Comparison of ENCODE assay signal across 6 cellular contexts in genomic region chr17:75130059-75130631, GRCh38. TPM values are rescaled to one million over a fixed set of nuclear protein-coding genes. Genes with fewer than 3 reads are reported as not detected.
A peak's percentile ranks its signal among the peaks of the same experiment; 100 is the strongest.
DNase-seq lines count a peak whose midpoint lies in the region; ATAC-seq and FAIRE-seq lines count a peak whose summit lies in the region.
"Had no signal": no experiment of that assay in that cellular context is flagged by ENCODE, and none has a peak within 500 bp of the region (broad histone marks: within the 10 kb centered on the region; RNA-seq: fewer than 3 reads in every experiment).

No MANE protein-coding gene starts in this region.

- no peaks in the 10 kb centered on the region for H3K27me3 ChIP-seq in effector memory CD4-positive, alpha-beta T cell (replicated peaks; ENCODE audit: control insufficient read depth, insufficient read depth, low read length, poor library complexity, severe bottlenecking)
- no peaks in the 10 kb centered on the region for H3K27me3 ChIP-seq in aorta (ENCODE audit: control insufficient read depth in 1 of 2, insufficient read depth in 2 of 2, low read length in 1 of 2)

- peaks cover 20% of the 10 kb centered on the region for H3K4me1 ChIP-seq in effector memory CD4-positive, alpha-beta T cell (ENCODE audit: control insufficient read depth, insufficient read depth, low read length, poor library complexity, severe bottlenecking)
- H3K4me1 ChIP-seq in aorta (ENCODE audit: control insufficient read depth in 1 of 2, insufficient read depth in 2 of 2, low read length in 2 of 2): no peaks in the 10 kb centered on the region

- peak overlapping the region; percentile 71 for H3K27ac ChIP-seq in effector memory CD4-positive, alpha-beta T cell (ENCODE audit: insufficient read depth, low read length, poor library complexity, severe bottlenecking)
- H3K27ac ChIP-seq in skin epidermis (peak overlapping the region in 10 of 21 experiments; percentile 92 to 99 (median 94)), aorta (ENCODE audit: low read depth in 1 of 2, low read length in 2 of 2) (no peak overlapping the region)

- H3K36me3 ChIP-seq in effector memory CD4-positive, alpha-beta T cell (ENCODE audit: control insufficient read depth, insufficient read depth, low read length): peaks cover 8% of the 10 kb centered on the region
- no peaks in the 10 kb centered on the region for H3K36me3 ChIP-seq in aorta (ENCODE audit: control insufficient read depth in 1 of 2, insufficient read depth in 2 of 2, low read length in 1 of 2)

- H3K4me3 ChIP-seq in effector memory CD4-positive, alpha-beta T cell (ENCODE audit: insufficient read depth, low read depth, low read length, poor library complexity, severe bottlenecking): peak overlapping the region; percentile 90
- H3K4me3 ChIP-seq in skin epidermis (peak overlapping the region in 4 of 7 experiments; percentile 61 to 93 (median 84)), aorta (ENCODE audit: low read length in 2 of 2) (no peak overlapping the region)

- ATAC-seq in aorta (ENCODE audit: low FRiP score): no peak

- DNase-seq in NCI-H2171 treated with DMSO at 0.1 percent for 48 hours (lab: John Stamatoyannopoulos, UW) (peak; percentile 97), aorta (no peak), urothelium cell line (ENCODE audit: low spot score) (no peak)
- no peak for DNase-seq in effector memory CD4-positive, alpha-beta T cell
- DNase-seq: MV-4-11 had no signal

- H3K9me3 ChIP-seq in effector memory CD4-positive, alpha-beta T cell (ENCODE audit: control insufficient read depth, low read length): no peaks in the 10 kb centered on the region
- no peaks in the 10 kb centered on the region for H3K9me3 ChIP-seq in aorta (ENCODE audit: control insufficient read depth, low read length)

- WGBS in aorta, 2 donors: 81 to 82% methylated on average over 24 of the region's 24 CpGs

- intact Hi-C loops in aorta (cut with DNase I): no loop called here

- FAIRE-seq in urothelium cell line (lab: Jason Lieb, UNC): no peak

RNA-seq across cellular contexts. Expression of gene NT5C, which starts 1.4 kb away (rescaled TPM):
- 10 to 100 TPM; 24.7 to 29.6 TPM for total RNA-seq in aorta
- 10 to 100 TPM; 28.7 to 93.0 TPM for polyA plus RNA-seq in aorta

RNA-seq across cellular contexts. Expression of gene ARMC7, which starts 20.4 kb away (rescaled TPM):
- total RNA-seq in aorta: 10 to 100 TPM in 1 of 2 donors, 1 to 10 TPM in 1; 8.7 to 19.4 TPM
- polyA plus RNA-seq in aorta: 1 to 10 TPM; 4.9 to 8.6 TPM

RNA-seq across cellular contexts. Expression of gene JPT1, which starts 24.2 kb away (rescaled TPM):
- 10 to 100 TPM; 16.0 to 18.3 TPM for total RNA-seq in aorta
- 100 to 1,000 TPM in 1 of 2 donors, 10 to 100 TPM in 1; 10.8 to 144 TPM for polyA plus RNA-seq in aorta

RNA-seq across cellular contexts. Expression of gene SLC16A5, which starts 42.4 kb away (rescaled TPM):
- total RNA-seq in aorta: 10 to 100 TPM in 1 of 2 donors, 1 to 10 TPM in 1; 5.6 to 11.4 TPM
- polyA plus RNA-seq in aorta: 1 to 10 TPM; 7.8 to 7.9 TPM

RNA-seq across cellular contexts. Expression of gene SUMO2, which starts 52.6 kb away (rescaled TPM):
- total RNA-seq in aorta: 100 to 1,000 TPM; 262 to 280 TPM
- polyA plus RNA-seq in aorta: 100 to 1,000 TPM in 1 of 2 donors, 10 to 100 TPM in 1; 96.2 to 113 TPM

Comparison
In these comparisons a context has a peak if more than half of its experiments do, and no peak if none do; other contexts are left out.
1. H3K4me3 ChIP-seq: peak in effector memory CD4-positive, alpha-beta T cell (single experiment) and skin epidermis (4 of 7); none in aorta (0 of 2).